Comparison of ENCODE assay signal across 1 cellular context in the genomic region with DNA sequence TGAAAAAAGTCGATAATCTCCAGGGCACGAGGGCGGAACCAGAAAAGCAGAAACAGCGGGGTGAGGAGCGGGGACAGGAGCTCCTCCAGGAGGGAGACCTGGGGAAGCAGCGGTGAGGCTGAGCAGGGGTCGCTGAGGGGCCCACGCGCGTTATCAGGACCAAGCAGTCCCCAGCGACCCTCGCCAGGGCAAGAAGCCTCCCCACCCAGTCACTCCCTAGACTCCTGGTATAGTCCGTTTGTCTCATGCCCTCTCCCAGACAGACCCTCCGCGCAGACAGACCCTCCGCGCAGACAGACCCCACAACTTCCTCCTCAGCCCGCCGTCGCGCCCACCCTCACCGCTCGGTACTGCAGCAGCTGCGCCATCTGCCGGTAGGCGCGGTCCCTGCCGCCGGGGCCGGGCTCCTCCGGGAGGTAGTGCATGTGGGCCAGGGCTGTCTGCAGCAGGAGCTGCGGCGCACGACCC.
TF ChIP-seq lines count a peak whose summit lies in the region.

No MANE protein-coding gene starts in this region.

TF ChIP-seq in HepG2, 621 proteins besides CTCF, POLR2A, EP300 and RAD21 (continues in another document):
- 0 out of 2 replicates have a peak, but pooled peaks have one; percentile 38 for TF ChIP-seq ZNF607 (CRISPR knock-in tag; IDR thresholded peaks at IDR 0.05; ENCODE audit: borderline replicate concordance)
- peak; percentile 36 for TF ChIP-seq TEAD3 (CRISPR knock-in tag; optimal IDR thresholded peaks at IDR 0.05; ENCODE audit: borderline replicate concordance)
- TF ChIP-seq GABPB1 (CRISPR knock-in tag; IDR thresholded peaks at IDR 0.05): peak; percentile 73; the same call in 1 of the 2 replicates
- 0 out of 2 replicates have a peak, but pooled peaks have one; percentile 12 for TF ChIP-seq FOSL2 (CRISPR knock-in tag; IDR thresholded peaks at IDR 0.05)
- TF ChIP-seq THAP11 (CRISPR knock-in tag; IDR thresholded peaks at IDR 0.05): peak; percentile 70
- TF ChIP-seq MYC (CRISPR knock-in tag; IDR thresholded peaks at IDR 0.05; ENCODE audit: borderline replicate concordance): peak; percentile 43; the same call in 1 of the 2 replicates
- peak; percentile 55; the same call in 1 of the 2 replicates for TF ChIP-seq SAP130 (CRISPR knock-in tag; IDR thresholded peaks at IDR 0.05; ENCODE audit: low read depth)
- peak; percentile 70; the same call in 1 of the 2 replicates for TF ChIP-seq ZNF782 (CRISPR knock-in tag; IDR thresholded peaks at IDR 0.05; ENCODE audit: borderline replicate concordance)
- no peak for TF ChIP-seq ZNF775 (CRISPR knock-in tag; IDR thresholded peaks at IDR 0.05; ENCODE audit: borderline replicate concordance)
- no peak for TF ChIP-seq RFX3 (CRISPR knock-in tag; IDR thresholded peaks at IDR 0.05)
- TF ChIP-seq MZF1 (CRISPR knock-in tag; IDR thresholded peaks at IDR 0.05; ENCODE audit: borderline replicate concordance): no peak
- no peak for TF ChIP-seq GABPA (IDR thresholded peaks at IDR 0.05; ENCODE audit: low read depth, low read length)
- TF ChIP-seq GABPA (CRISPR knock-in tag; IDR thresholded peaks at IDR 0.05; ENCODE audit: low read depth): no peak
- TF ChIP-seq SMC3 (IDR thresholded peaks at IDR 0.05; ENCODE audit: low read length): peak; percentile 40; the same call in 1 of the 2 replicates
- no peak for TF ChIP-seq SMAD3 (CRISPR knock-in tag; IDR thresholded peaks at IDR 0.05)
- TF ChIP-seq ZNF350 (CRISPR knock-in tag; IDR thresholded peaks at IDR 0.05; ENCODE audit: borderline replicate concordance, low read depth): peak; percentile 47; the same call in 1 of the 2 replicates
- TF ChIP-seq, protein P1, sequence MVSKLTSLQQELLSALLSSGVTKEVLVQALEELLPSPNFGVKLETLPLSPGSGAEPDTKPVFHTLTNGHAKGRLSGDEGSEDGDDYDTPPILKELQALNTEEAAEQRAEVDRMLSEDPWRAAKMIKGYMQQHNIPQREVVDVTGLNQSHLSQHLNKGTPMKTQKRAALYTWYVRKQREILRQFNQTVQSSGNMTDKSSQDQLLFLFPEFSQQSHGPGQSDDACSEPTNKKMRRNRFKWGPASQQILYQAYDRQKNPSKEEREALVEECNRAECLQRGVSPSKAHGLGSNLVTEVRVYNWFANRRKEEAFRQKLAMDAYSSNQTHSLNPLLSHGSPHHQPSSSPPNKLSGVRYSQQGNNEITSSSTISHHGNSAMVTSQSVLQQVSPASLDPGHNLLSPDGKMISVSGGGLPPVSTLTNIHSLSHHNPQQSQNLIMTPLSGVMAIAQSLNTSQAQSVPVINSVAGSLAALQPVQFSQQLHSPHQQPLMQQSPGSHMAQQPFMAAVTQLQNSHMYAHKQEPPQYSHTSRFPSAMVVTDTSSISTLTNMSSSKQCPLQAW (CRISPR knock-in tag; IDR thresholded peaks at IDR 0.05): peak; percentile 60
- no peak for TF ChIP-seq HOXA7 (CRISPR knock-in tag; IDR thresholded peaks at IDR 0.05)
- TF ChIP-seq, protein P2, sequence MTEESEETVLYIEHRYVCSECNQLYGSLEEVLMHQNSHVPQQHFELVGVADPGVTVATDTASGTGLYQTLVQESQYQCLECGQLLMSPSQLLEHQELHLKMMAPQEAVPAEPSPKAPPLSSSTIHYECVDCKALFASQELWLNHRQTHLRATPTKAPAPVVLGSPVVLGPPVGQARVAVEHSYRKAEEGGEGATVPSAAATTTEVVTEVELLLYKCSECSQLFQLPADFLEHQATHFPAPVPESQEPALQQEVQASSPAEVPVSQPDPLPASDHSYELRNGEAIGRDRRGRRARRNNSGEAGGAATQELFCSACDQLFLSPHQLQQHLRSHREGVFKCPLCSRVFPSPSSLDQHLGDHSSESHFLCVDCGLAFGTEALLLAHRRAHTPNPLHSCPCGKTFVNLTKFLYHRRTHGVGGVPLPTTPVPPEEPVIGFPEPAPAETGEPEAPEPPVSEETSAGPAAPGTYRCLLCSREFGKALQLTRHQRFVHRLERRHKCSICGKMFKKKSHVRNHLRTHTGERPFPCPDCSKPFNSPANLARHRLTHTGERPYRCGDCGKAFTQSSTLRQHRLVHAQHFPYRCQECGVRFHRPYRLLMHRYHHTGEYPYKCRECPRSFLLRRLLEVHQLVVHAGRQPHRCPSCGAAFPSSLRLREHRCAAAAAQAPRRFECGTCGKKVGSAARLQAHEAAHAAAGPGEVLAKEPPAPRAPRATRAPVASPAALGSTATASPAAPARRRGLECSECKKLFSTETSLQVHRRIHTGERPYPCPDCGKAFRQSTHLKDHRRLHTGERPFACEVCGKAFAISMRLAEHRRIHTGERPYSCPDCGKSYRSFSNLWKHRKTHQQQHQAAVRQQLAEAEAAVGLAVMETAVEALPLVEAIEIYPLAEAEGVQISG (CRISPR knock-in tag; IDR thresholded peaks at IDR 0.05): 0 out of 2 replicates have a peak, but pooled peaks have one; percentile 17
- 0 out of 2 replicates have a peak, but pooled peaks have one; percentile 14 for TF ChIP-seq SAFB2 (CRISPR knock-in tag; IDR thresholded peaks at IDR 0.05; ENCODE audit: borderline replicate concordance, low read depth)
- TF ChIP-seq CHD2 (IDR thresholded peaks at IDR 0.05; ENCODE audit: low read depth, low read length): 0 out of 2 replicates have a peak, but pooled peaks have one; percentile 20
- TF ChIP-seq ZNF235 (CRISPR knock-in tag; IDR thresholded peaks at IDR 0.05; ENCODE audit: borderline replicate concordance): peak; percentile 77; the same call in 1 of the 2 replicates
- TF ChIP-seq, protein P3, sequence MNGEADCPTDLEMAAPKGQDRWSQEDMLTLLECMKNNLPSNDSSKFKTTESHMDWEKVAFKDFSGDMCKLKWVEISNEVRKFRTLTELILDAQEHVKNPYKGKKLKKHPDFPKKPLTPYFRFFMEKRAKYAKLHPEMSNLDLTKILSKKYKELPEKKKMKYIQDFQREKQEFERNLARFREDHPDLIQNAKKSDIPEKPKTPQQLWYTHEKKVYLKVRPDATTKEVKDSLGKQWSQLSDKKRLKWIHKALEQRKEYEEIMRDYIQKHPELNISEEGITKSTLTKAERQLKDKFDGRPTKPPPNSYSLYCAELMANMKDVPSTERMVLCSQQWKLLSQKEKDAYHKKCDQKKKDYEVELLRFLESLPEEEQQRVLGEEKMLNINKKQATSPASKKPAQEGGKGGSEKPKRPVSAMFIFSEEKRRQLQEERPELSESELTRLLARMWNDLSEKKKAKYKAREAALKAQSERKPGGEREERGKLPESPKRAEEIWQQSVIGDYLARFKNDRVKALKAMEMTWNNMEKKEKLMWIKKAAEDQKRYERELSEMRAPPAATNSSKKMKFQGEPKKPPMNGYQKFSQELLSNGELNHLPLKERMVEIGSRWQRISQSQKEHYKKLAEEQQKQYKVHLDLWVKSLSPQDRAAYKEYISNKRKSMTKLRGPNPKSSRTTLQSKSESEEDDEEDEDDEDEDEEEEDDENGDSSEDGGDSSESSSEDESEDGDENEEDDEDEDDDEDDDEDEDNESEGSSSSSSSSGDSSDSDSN (CRISPR knock-in tag; IDR thresholded peaks at IDR 0.05): peak; percentile 38; the same call in 1 of the 2 replicates
- peak; percentile 52; the same call in 1 of the 2 replicates for TF ChIP-seq SALL1 (CRISPR knock-in tag; IDR thresholded peaks at IDR 0.05)
- TF ChIP-seq, protein P4, sequence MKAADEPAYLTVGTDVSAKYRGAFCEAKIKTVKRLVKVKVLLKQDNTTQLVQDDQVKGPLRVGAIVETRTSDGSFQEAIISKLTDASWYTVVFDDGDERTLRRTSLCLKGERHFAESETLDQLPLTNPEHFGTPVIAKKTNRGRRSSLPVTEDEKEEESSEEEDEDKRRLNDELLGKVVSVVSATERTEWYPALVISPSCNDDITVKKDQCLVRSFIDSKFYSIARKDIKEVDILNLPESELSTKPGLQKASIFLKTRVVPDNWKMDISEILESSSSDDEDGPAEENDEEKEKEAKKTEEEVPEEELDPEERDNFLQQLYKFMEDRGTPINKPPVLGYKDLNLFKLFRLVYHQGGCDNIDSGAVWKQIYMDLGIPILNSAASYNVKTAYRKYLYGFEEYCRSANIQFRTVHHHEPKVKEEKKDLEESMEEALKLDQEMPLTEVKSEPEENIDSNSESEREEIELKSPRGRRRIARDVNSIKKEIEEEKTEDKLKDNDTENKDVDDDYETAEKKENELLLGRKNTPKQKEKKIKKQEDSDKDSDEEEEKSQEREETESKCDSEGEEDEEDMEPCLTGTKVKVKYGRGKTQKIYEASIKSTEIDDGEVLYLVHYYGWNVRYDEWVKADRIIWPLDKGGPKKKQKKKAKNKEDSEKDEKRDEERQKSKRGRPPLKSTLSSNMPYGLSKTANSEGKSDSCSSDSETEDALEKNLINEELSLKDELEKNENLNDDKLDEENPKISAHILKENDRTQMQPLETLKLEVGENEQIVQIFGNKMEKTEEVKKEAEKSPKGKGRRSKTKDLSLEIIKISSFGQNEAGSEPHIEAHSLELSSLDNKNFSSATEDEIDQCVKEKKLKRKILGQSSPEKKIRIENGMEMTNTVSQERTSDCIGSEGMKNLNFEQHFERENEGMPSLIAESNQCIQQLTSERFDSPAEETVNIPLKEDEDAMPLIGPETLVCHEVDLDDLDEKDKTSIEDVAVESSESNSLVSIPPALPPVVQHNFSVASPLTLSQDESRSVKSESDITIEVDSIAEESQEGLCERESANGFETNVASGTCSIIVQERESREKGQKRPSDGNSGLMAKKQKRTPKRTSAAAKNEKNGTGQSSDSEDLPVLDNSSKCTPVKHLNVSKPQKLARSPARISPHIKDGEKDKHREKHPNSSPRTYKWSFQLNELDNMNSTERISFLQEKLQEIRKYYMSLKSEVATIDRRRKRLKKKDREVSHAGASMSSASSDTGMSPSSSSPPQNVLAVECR (CRISPR knock-in tag; IDR thresholded peaks at IDR 0.05; ENCODE audit: borderline replicate concordance): peak; percentile 31
- peak; percentile 81; the same call in 1 of the 2 replicates for TF ChIP-seq ZNF572 (CRISPR knock-in tag; IDR thresholded peaks at IDR 0.05)
- peak; percentile 41; the same call in 1 of the 2 replicates for TF ChIP-seq ZNF768 (CRISPR knock-in tag; IDR thresholded peaks at IDR 0.05)
- TF ChIP-seq ZNF614 (CRISPR knock-in tag; IDR thresholded peaks at IDR 0.05; ENCODE audit: borderline replicate concordance): peak; percentile 31; the same call in 1 of the 2 replicates
- no peak for TF ChIP-seq NONO (IDR thresholded peaks at IDR 0.05)
- peak; percentile 51; the same call in 1 of the 2 replicates for TF ChIP-seq NONO (CRISPR knock-in tag; conservative IDR thresholded peaks at IDR 0.05)
- no peak for TF ChIP-seq ZNF674 (CRISPR knock-in tag; IDR thresholded peaks at IDR 0.05; ENCODE audit: low read depth)
- TF ChIP-seq, protein P5, sequence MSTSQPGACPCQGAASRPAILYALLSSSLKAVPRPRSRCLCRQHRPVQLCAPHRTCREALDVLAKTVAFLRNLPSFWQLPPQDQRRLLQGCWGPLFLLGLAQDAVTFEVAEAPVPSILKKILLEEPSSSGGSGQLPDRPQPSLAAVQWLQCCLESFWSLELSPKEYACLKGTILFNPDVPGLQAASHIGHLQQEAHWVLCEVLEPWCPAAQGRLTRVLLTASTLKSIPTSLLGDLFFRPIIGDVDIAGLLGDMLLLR (CRISPR knock-in tag; IDR thresholded peaks at IDR 0.05): peak; percentile 78; the same call in 1 of the 2 replicates
- TF ChIP-seq, protein P6, sequence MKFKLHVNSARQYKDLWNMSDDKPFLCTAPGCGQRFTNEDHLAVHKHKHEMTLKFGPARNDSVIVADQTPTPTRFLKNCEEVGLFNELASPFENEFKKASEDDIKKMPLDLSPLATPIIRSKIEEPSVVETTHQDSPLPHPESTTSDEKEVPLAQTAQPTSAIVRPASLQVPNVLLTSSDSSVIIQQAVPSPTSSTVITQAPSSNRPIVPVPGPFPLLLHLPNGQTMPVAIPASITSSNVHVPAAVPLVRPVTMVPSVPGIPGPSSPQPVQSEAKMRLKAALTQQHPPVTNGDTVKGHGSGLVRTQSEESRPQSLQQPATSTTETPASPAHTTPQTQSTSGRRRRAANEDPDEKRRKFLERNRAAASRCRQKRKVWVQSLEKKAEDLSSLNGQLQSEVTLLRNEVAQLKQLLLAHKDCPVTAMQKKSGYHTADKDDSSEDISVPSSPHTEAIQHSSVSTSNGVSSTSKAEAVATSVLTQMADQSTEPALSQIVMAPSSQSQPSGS (CRISPR knock-in tag; IDR thresholded peaks at IDR 0.05): 0 out of 2 replicates have a peak, but pooled peaks have one; percentile 30
- peak; percentile 37; the same call in 1 of the 2 replicates for TF ChIP-seq SP2 (CRISPR knock-in tag; IDR thresholded peaks at IDR 0.05)
- TF ChIP-seq, protein P7, sequence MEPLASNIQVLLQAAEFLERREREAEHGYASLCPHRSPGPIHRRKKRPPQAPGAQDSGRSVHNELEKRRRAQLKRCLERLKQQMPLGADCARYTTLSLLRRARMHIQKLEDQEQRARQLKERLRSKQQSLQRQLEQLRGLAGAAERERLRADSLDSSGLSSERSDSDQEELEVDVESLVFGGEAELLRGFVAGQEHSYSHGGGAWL (CRISPR knock-in tag; IDR thresholded peaks at IDR 0.05): peak; percentile 24; the same call in 1 of the 2 replicates
- 0 out of 2 replicates have a peak, but pooled peaks have one; percentile 48 for TF ChIP-seq ARNT2 (CRISPR knock-in tag; IDR thresholded peaks at IDR 0.05; ENCODE audit: low read depth)
- TF ChIP-seq, protein P8, sequence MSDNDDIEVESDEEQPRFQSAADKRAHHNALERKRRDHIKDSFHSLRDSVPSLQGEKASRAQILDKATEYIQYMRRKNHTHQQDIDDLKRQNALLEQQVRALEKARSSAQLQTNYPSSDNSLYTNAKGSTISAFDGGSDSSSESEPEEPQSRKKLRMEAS (IDR thresholded peaks at IDR 0.05): peak; percentile 76; the same call in 1 of the 2 replicates
- TF ChIP-seq KDM2A (CRISPR knock-in tag; IDR thresholded peaks at IDR 0.05; ENCODE audit: borderline replicate concordance, low read depth): peak; percentile 67
- TF ChIP-seq PTBP1 (IDR thresholded peaks at IDR 0.05; ENCODE audit: low read depth, low read length, poor library complexity, severe bottlenecking): peak; percentile 66
- TF ChIP-seq, protein P9, sequence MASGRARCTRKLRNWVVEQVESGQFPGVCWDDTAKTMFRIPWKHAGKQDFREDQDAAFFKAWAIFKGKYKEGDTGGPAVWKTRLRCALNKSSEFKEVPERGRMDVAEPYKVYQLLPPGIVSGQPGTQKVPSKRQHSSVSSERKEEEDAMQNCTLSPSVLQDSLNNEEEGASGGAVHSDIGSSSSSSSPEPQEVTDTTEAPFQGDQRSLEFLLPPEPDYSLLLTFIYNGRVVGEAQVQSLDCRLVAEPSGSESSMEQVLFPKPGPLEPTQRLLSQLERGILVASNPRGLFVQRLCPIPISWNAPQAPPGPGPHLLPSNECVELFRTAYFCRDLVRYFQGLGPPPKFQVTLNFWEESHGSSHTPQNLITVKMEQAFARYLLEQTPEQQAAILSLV (CRISPR knock-in tag; IDR thresholded peaks at IDR 0.05; ENCODE audit: borderline replicate concordance): 0 out of 2 replicates have a peak, but pooled peaks have one; percentile 33
- TF ChIP-seq MXI1 (IDR thresholded peaks at IDR 0.05; ENCODE audit: borderline replicate concordance, low read depth, low read length): 0 out of 3 replicates have a peak, but pooled peaks have one; percentile 12
- 0 out of 2 replicates have a peak, but pooled peaks have one; percentile 66 for TF ChIP-seq ZFP36L2 (CRISPR knock-in tag; IDR thresholded peaks at IDR 0.05)
- peak; percentile 26; the same call in 1 of the 2 replicates for TF ChIP-seq DMAP1 (CRISPR knock-in tag; IDR thresholded peaks at IDR 0.05)
